ENCODE assay signal across 23 cellular contexts in genomic region chr4:180809439-180809838, GRCh38.
A peak's percentile ranks its signal among the peaks of the same experiment; 100 is the strongest.
DNase-seq lines count a peak whose midpoint lies in the region; ATAC-seq, FAIRE-seq and TF ChIP-seq lines count a peak whose summit lies in the region.
"Had no signal": no experiment of that assay in that cellular context is flagged by ENCODE, and none has a peak within 500 bp of the region (broad histone marks: within the 10 kb centered on the region; RNA-seq: fewer than 3 reads in every experiment).

No MANE protein-coding gene starts in this region.

- DNase-seq in NCI-H226 (peak; percentile 56), bronchial epithelial cell (ENCODE audit: low read depth) (peak; percentile 36), iris pigment epithelial cell (ENCODE audit: low read depth) (peak; percentile 1), caudate nucleus (lab: John Stamatoyannopoulos, UW) (no peak), GM19238 (ENCODE audit: insufficient read length, low spot score) (no peak)
- no peak for DNase-seq in central memory CD4-positive, alpha-beta T cell
- DNase-seq: ACHN; DMS79 treated with DMSO at 0.1 percent for 48 hours; Karpas-422; MG63; NCI-H1092; NCI-H1436 treated with DMSO at 0.1 percent for 48 hours; NCI-H2029 treated with DMSO at 0.1 percent for 48 hours; NCI-H2171; NCI-H446; NK-92 treated with Interleukin-12 subunit alpha and Interleukin-12 subunit beta, amount 100 ng/mL, for 24 hours; SHP77; T-cell had no signal

- no peak overlapping the region for H3K4me3 ChIP-seq in bronchial epithelial cell (ENCODE audit: low read depth, low read length)
- H3K4me3 ChIP-seq: MG63, SK-N-MC had no signal

- H3K27ac ChIP-seq in caudate nucleus (ENCODE audit: low read depth, low read length), result no peak overlapping the region
- H3K27ac ChIP-seq: C4-2B, SK-N-MC had no signal

- H3K36me3 ChIP-seq in bronchial epithelial cell (ENCODE audit: control insufficient read depth, insufficient read depth, low read length), result no peaks in the 10 kb centered on the region
- H3K36me3 ChIP-seq: MG63 had no signal

- no peak for FAIRE-seq in bronchial epithelial cell (lab: Jason Lieb, UNC)
- FAIRE-seq: HTR-8/SVneo had no signal

- no peaks in the 10 kb centered on the region for H3K27me3 ChIP-seq in bronchial epithelial cell (ENCODE audit: control insufficient read depth, insufficient read depth, low read length)
- H3K27me3 ChIP-seq: MG63 had no signal

- ATAC-seq in GM18868 (IDR thresholded peaks at IDR 0.05; ENCODE audit: unreplicated experiment), result peak; percentile 80
- no peak for ATAC-seq in GM21529 (IDR thresholded peaks at IDR 0.05; ENCODE audit: unreplicated experiment)
- ATAC-seq: T-cell had no signal

- no peak for TF ChIP-seq CTCF in bronchial epithelial cell (IDR thresholded peaks at IDR 0.05; ENCODE audit: insufficient read depth, low read length, severe bottlenecking)

Comparison
In these comparisons a context has a peak if more than half of its experiments do, and no peak if none do; other contexts are left out.
1. DNase-seq: peak in NCI-H226 (single experiment), bronchial epithelial cell (single experiment) and iris pigment epithelial cell (single experiment); none in caudate nucleus (0 of 61), GM19238 (single experiment) and central memory CD4-positive, alpha-beta T cell (single experiment).